Comparison of ENCODE assay signal across 8 cellular contexts in the genomic region with DNA sequence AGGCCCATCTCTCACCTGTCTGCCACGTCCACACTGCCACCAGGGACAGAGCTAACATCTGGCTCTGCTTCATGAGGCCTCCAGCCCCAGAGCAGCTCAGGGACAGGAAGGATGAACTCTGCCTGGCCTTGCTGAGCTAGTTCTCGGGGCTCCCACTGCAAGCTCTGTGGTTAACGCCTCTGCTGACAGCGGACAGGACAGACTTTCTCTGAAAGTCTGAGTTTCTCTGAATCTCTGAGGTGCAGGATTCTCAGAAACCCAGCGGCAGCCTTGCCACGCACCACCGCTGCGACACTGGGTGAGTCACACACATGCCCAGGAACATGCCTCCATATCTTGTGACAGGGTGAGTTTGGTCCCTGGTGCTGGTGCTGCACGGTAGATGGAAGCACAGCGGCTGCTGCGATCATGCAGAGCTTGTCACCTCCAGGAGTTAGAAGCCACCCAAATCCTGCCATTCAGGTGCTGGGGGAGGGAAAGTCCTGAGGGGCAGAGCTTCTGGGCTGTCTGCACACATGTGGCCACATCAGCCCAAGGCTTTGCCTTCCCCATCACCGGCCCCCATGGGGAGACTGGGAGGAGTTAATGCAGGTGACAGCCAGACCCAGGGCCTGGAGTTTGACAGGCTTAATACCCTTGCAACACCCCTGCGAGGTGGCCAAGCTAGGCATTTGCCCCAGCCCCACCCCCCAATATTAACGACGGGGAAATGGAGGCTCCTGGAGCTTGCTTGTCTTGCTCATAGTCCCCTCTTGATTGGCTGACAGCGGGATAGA.
DNase-seq lines count a peak whose midpoint lies in the region; ATAC-seq and TF ChIP-seq lines count a peak whose summit lies in the region.

No MANE protein-coding gene starts in this region.

- H3K9me3 Mint-ChIP-seq in endothelial cell (ENCODE audit: unreplicated experiment), result no peaks in the 10 kb centered on the region

- DNase-seq in T-helper 22 cell (ENCODE audit: low read depth) (peak; percentile 40), dedifferentiated amniotic fluid mesenchymal stem cell (ENCODE audit: extremely low spot score) (no peak), endothelial cell (ENCODE audit: low spot score) (no peak), GDM1 (lab: John Stamatoyannopoulos, UW) (no peak)
- peak; percentile 73 for DNase-seq in activated naive CD8-positive, alpha-beta T cell treated with anti-CD3 and anti-CD28 coated beads, Interleukin-2, amount 50 U/mL, for 16 hours (ENCODE audit: low read depth, low spot score)
- DNase-seq in stimulated activated CD8-positive, alpha-beta memory T cell treated with anti-CD3 and anti-CD28 coated beads, Interleukin-12 subunit alpha, Interleukin-12 subunit beta, amount 100 ng/mL, for 24 hours (ENCODE audit: extremely low read depth), result peak; percentile 60

- H3K27ac Mint-ChIP-seq in endothelial cell (ENCODE audit: unreplicated experiment), result no peak overlapping the region

- H3K4me1 Mint-ChIP-seq in endothelial cell (ENCODE audit: unreplicated experiment), result no peaks in the 10 kb centered on the region

- H3K27me3 Mint-ChIP-seq in endothelial cell (ENCODE audit: unreplicated experiment), result peaks cover 13% of the 10 kb centered on the region

- peaks cover 22% of the 10 kb centered on the region for H3K36me3 Mint-ChIP-seq in endothelial cell (ENCODE audit: low read depth, unreplicated experiment)

- no peak overlapping the region for H3K4me3 Mint-ChIP-seq in endothelial cell (ENCODE audit: unreplicated experiment)

- ATAC-seq in GM18508 (IDR thresholded peaks at IDR 0.05; ENCODE audit: insufficient read depth, unreplicated experiment) (peak; percentile 96), HG02884 (IDR thresholded peaks at IDR 0.05; ENCODE audit: unreplicated experiment) (peak; percentile 97)

- TF ChIP-seq CTCF in endothelial cell (IDR thresholded peaks at IDR 0.05; ENCODE audit: unreplicated experiment), result no peak

Comparison
In these comparisons a context has a peak if more than half of its experiments do, and no peak if none do; other contexts are left out.
1. DNase-seq: peak in T-helper 22 cell (single experiment), activated naive CD8-positive, alpha-beta T cell treated with anti-CD3 and anti-CD28 coated beads, Interleukin-2, amount 50 U/mL, for 16 hours (single experiment) and stimulated activated CD8-positive, alpha-beta memory T cell treated with anti-CD3 and anti-CD28 coated beads, Interleukin-12 subunit alpha, Interleukin-12 subunit beta, amount 100 ng/mL, for 24 hours (single experiment); none in dedifferentiated amniotic fluid mesenchymal stem cell (single experiment), endothelial cell (single experiment) and GDM1 (single experiment).